ENCODE assay signal across 12 cellular contexts in the genomic region with DNA sequence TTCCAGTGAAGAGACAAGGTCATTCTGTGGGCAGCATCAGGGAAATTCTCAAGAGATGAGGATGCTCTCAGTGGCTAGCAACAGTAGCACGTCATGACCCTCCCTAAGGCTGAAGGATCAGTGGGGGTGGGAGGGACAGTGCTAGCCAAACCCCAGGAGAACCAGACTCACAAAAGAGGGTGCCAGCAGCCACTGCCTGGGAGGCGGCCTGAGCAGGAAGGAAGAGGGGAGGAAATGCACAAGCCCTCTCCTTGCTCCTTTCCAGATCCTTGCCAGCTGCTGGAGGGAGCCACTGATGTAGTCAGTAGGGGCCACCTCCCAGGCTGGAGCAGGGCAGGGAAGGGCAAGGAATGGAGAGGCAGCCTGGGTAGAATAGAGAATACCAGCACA.
DNase-seq lines count a peak whose midpoint lies in the region; ATAC-seq lines count a peak whose summit lies in the region.
"Had no signal": no experiment of that assay in that cellular context is flagged by ENCODE, and none has a peak within 500 bp of the region (broad histone marks: within the 10 kb centered on the region; RNA-seq: fewer than 3 reads in every experiment).

No MANE protein-coding gene starts in this region.

- H3K9me3 ChIP-seq in aorta (ENCODE audit: control insufficient read depth, low read length) (no peaks in the 10 kb centered on the region), HAP-1 (no peaks in the 10 kb centered on the region)

- H3K4me3 ChIP-seq in aorta (ENCODE audit: low read length in 2 of 2): no peak overlapping the region
- no peak overlapping the region for H3K4me3 ChIP-seq in HAP-1
- H3K4me3 ChIP-seq: tibial nerve had no signal

- in situ Hi-C loops in HAP-1 (cut with MboI; ENCODE audit: low sequenced_read_pairs): no loop called here

- DNase-seq in activated effector memory CD4-positive, alpha-beta T cell treated with anti-CD3 and anti-CD28 coated beads, Interleukin-2, amount 50 U/mL, for 16 hours: peak; percentile 33
- DNase-seq in activated effector memory CD4-positive, alpha-beta T cell treated with Interleukin-2 at 50 U/mL for 16 hours: no peak
- DNase-seq in ecto neural progenitor cell (ENCODE audit: low spot score) (peak; percentile 35), myocyte (ENCODE audit: low read depth) (peak; percentile 70), aorta (no peak), HAP-1 (ENCODE audit: low spot score in 2 of 2) (no peak)
- DNase-seq: AML-193, OCI-M1 had no signal

- peak overlapping the region in 1 of 2 donors; percentile 53 for H3K27ac ChIP-seq in aorta (ENCODE audit: low read depth in 1 of 2, low read length in 2 of 2)

- 14 to 22% methylated on average over 2 of the region's 2 CpGs for WGBS in aorta, 2 donors

- ATAC-seq in aorta (ENCODE audit: low FRiP score) (peak; percentile 10), HG03439 (IDR thresholded peaks at IDR 0.05; ENCODE audit: unreplicated experiment) (no peak), GM19035 (IDR thresholded peaks at IDR 0.05; ENCODE audit: unreplicated experiment) (no peak)
- ATAC-seq: WTC11 had no signal

- H3K27me3 ChIP-seq in aorta (ENCODE audit: control insufficient read depth in 1 of 2, insufficient read depth in 2 of 2, low read length in 1 of 2) (no peaks in the 10 kb centered on the region), HAP-1 (ENCODE audit: low read depth) (peaks cover 4% of the 10 kb centered on the region; the same call in 1 of the 2 replicates)
- H3K27me3 ChIP-seq: tibial nerve had no signal

- H3K36me3 ChIP-seq in aorta (ENCODE audit: control insufficient read depth in 1 of 2, insufficient read depth in 2 of 2, low read length in 1 of 2) (no peaks in the 10 kb centered on the region), HAP-1 (replicated peaks) (no peaks in the 10 kb centered on the region)
- H3K36me3 ChIP-seq: tibial nerve had no signal

- intact Hi-C loops in aorta (cut with DNase I): no loop called here

- H3K4me1 ChIP-seq in aorta (ENCODE audit: control insufficient read depth in 1 of 2, insufficient read depth in 2 of 2, low read length in 2 of 2): peaks cover 4 to 5% of the 10 kb centered on the region in 2 donors
- H3K4me1 ChIP-seq in HAP-1: no peaks in the 10 kb centered on the region

Comparison
In these comparisons a context has a peak if more than half of its experiments do, and no peak if none do; other contexts are left out.
1. DNase-seq: peak in activated effector memory CD4-positive, alpha-beta T cell treated with anti-CD3 and anti-CD28 coated beads, Interleukin-2, amount 50 U/mL, for 16 hours (single experiment), ecto neural progenitor cell (single experiment) and myocyte (single experiment); none in activated effector memory CD4-positive, alpha-beta T cell treated with Interleukin-2 at 50 U/mL for 16 hours (single experiment), aorta (0 of 2) and HAP-1 (0 of 2).